In genomic region chr20:32360333-32360634, GRCh38 we compare ENCODE assay signal across 8 cellular contexts. TPM values are rescaled to one million over a fixed set of nuclear protein-coding genes. Genes with fewer than 3 reads are reported as not detected.
DNase-seq lines count a peak whose midpoint lies in the region; ATAC-seq, FAIRE-seq and TF ChIP-seq lines count a peak whose summit lies in the region.

No MANE protein-coding gene starts in this region.

- dilution Hi-C loops in IMR-90 (cut with HindIII; ENCODE audit: low sequenced_read_pairs, unreplicated experiment) = no loop called here
- dilution Hi-C loops in mammary epithelial cell (cut with HindIII; ENCODE audit: low sequenced_read_pairs) = no loop called here

- H3K27ac ChIP-seq in A549 (no peak overlapping the region), IMR-90 (ENCODE audit: insufficient read depth, low read length) (no peak overlapping the region), mammary epithelial cell (ENCODE audit: insufficient read depth, low read depth, low read length) (peak overlapping the region; percentile 53)

- H4K20me1 ChIP-seq in IMR-90 (ENCODE audit: insufficient read depth, low read length) = peaks cover 70% of the 10 kb centered on the region
- H4K20me1 ChIP-seq in mammary epithelial cell (ENCODE audit: insufficient read depth, low read length) = no peaks in the 10 kb centered on the region

- H4K91ac ChIP-seq in IMR-90 (ENCODE audit: insufficient read depth, low read depth, low read length) = no peak overlapping the region

- peaks cover 68% of the 10 kb centered on the region for H3K79me2 ChIP-seq in mammary epithelial cell (ENCODE audit: insufficient read depth, low read length)

- H2BK15ac ChIP-seq in IMR-90 (ENCODE audit: low read depth, low read length) = no peak overlapping the region

- no peaks in the 10 kb centered on the region for H3K36me3 Mint-ChIP-seq in naive thymus-derived CD8-positive, alpha-beta T cell

- H3K9ac ChIP-seq in IMR-90 (ENCODE audit: low read depth, low read length) = no peak overlapping the region
- H3K9ac ChIP-seq in mammary epithelial cell (ENCODE audit: insufficient read depth, low read length) = peak overlapping the region; percentile 44

- intact Hi-C loops in IMR-90 (cut with micrococcal nuclease) = loop anchor here (5.0 kb wide), 1 partner anchor 37 kb away; no protein-coding TSS in a partner anchor
- intact Hi-C loops in mammary epithelial cell (cut with micrococcal nuclease) = no loop called here

- POLR2A ChIA-PET in A549 (lab: Yijun Ruan, JAX) = no interaction called here
- POLR2A ChIA-PET in IMR-90 (lab: Charles Lee; ENCODE audit: unreplicated experiment) = no interaction called here
- POLR2A ChIA-PET in naive thymus-derived CD8-positive, alpha-beta T cell (lab: Charles Lee) = interaction anchor here (1.2 to 3.5 kb wide), 8 partner anchors 8 to 175 kb away, joined by 3 to 34 read pairs (median 8); no protein-coding TSS in a partner anchor

- TF ChIP-seq EP300 in A549 (IDR thresholded peaks at IDR 0.05) = no peak

- no peaks in the 10 kb centered on the region for H3K27me3 ChIP-seq in IMR-90 (ENCODE audit: control insufficient read depth, insufficient read depth, low read length)
- no peaks in the 10 kb centered on the region for H3K27me3 ChIP-seq in mammary epithelial cell (ENCODE audit: insufficient read depth, low read length)

- no peak for FAIRE-seq in A549 (lab: Jason Lieb, UNC)

- no peaks in the 10 kb centered on the region for H3K9me3 Mint-ChIP-seq in naive thymus-derived CD8-positive, alpha-beta T cell

- CTCF ChIA-PET in A549 (lab: Yijun Ruan, JAX) = no interaction called here
- CTCF ChIA-PET in IMR-90 (lab: Yijun Ruan, JAX) = interaction anchor here (0.9 to 1.1 kb wide), 2 partner anchors 13 to 25 kb away, joined by 4 to 5 read pairs; no protein-coding TSS in a partner anchor
- CTCF ChIA-PET in mammary epithelial cell (lab: Charles Lee; ENCODE audit: low non-redundant PET) = no interaction called here

- DNase-seq in A549 (ENCODE audit: low read depth in 1 of 2, low spot score in 1 of 2) (no peak), IMR-90 (no peak), mammary epithelial cell (no peak), globus pallidus (ENCODE audit: low spot score) (no peak), NCI-H2196 treated with DMSO at 0.1 percent for 48 hours (lab: John Stamatoyannopoulos, UW; ENCODE audit: unreplicated experiment) (no peak)
- DNase-seq in naive thymus-derived CD8-positive, alpha-beta T cell = no peak

- H2AK5ac ChIP-seq in IMR-90 (ENCODE audit: low read depth, low read length) = no peak overlapping the region

- in situ Hi-C loops in IMR-90 (cut with MboI; ENCODE audit: low sequenced_read_pairs) = no loop called here
- in situ Hi-C loops in mammary epithelial cell (cut with MboI; ENCODE audit: low sequenced_read_pairs in 2 of 2) = no loop called here

- H2AFZ ChIP-seq in IMR-90 (replicated peaks; ENCODE audit: low read length, poor library complexity) (no peak overlapping the region), mammary epithelial cell (ENCODE audit: low read depth, low read length) (no peak overlapping the region)

- TF ChIP-seq CTCF in A549 (IDR thresholded peaks at IDR 0.05) (no peak), IMR-90 (conservative IDR thresholded peaks at IDR 0.05; ENCODE audit: low read depth, low read length) (no peak), mammary epithelial cell (conservative IDR thresholded peaks at IDR 0.05 in 1 of 2, IDR thresholded peaks at IDR 0.05 in 1 of 2; ENCODE audit: extremely low read depth in 1 of 2, insufficient read depth in 1 of 2, low read depth in 1 of 2, low read length in 2 of 2) (no peak)

- peak overlapping the region; percentile 33; the same call in 1 of the 2 replicates for H3K23ac ChIP-seq in IMR-90 (ENCODE audit: low read depth, low read length)

- no peaks in the 10 kb centered on the region for H3K27me3 Mint-ChIP-seq in naive thymus-derived CD8-positive, alpha-beta T cell

- H3K4ac ChIP-seq in IMR-90 (ENCODE audit: low read depth, low read length) = no peak overlapping the region

- ATAC-seq in A549 = no peak
- no peak for ATAC-seq in IMR-90 (ENCODE audit: low read depth)
- no peak for ATAC-seq in naive thymus-derived CD8-positive, alpha-beta T cell
- ATAC-seq in HG02981 (IDR thresholded peaks at IDR 0.05; ENCODE audit: unreplicated experiment) = no peak
- ATAC-seq in HG03571 (IDR thresholded peaks at IDR 0.05; ENCODE audit: unreplicated experiment) = no peak

- H2BK120ac ChIP-seq in IMR-90 (ENCODE audit: low read depth, low read length) = no peak overlapping the region

- H4K5ac ChIP-seq in IMR-90 (ENCODE audit: low read depth, low read length) = no peak overlapping the region

- TF ChIP-seq RAD21 in A549 (conservative IDR thresholded peaks at IDR 0.05 in 1 of 2, IDR thresholded peaks at IDR 0.05 in 1 of 2) = no peak
- TF ChIP-seq RAD21 in IMR-90 (IDR thresholded peaks at IDR 0.05; ENCODE audit: low read length) = no peak

- peak overlapping the region; percentile 86 for H3K4me2 ChIP-seq in A549
- peak overlapping the region; percentile 78 for H3K4me2 ChIP-seq in IMR-90 (ENCODE audit: low read depth, low read length)
- H3K4me2 ChIP-seq in mammary epithelial cell (ENCODE audit: insufficient read depth, low read depth, low read length) = peak overlapping the region; percentile 74

- H3K27ac Mint-ChIP-seq in naive thymus-derived CD8-positive, alpha-beta T cell = peak overlapping the region; percentile 83 to 94 (median 91)

- no peak overlapping the region for H2AK9ac ChIP-seq in IMR-90 (replicated peaks; ENCODE audit: low read depth, low read length, poor library complexity)

- TF ChIP-seq POLR2A in A549 (IDR thresholded peaks at IDR 0.05; ENCODE audit: low read length) (no peak), IMR-90 (IDR thresholded peaks at IDR 0.05; ENCODE audit: low read depth, low read length) (no peak)

- no peaks in the 10 kb centered on the region for H3K9me3 ChIP-seq in A549
- 0 out of 2 replicates have a peak, but pooled peaks cover 3% of the 10 kb centered on the region for H3K9me3 ChIP-seq in IMR-90 (ENCODE audit: control insufficient read depth, insufficient read depth, low read length)
- H3K9me3 ChIP-seq in mammary epithelial cell (replicated peaks; ENCODE audit: insufficient read depth, low read length) = no peaks in the 10 kb centered on the region

- no peak overlapping the region for H3K56ac ChIP-seq in IMR-90 (ENCODE audit: extremely low read depth, insufficient read depth, low read length)

- peaks cover 31 to 71% (median 66%) of the 10 kb centered on the region in 4 donors for H3K4me1 Mint-ChIP-seq in naive thymus-derived CD8-positive, alpha-beta T cell

- no peak overlapping the region for H2BK20ac ChIP-seq in IMR-90 (ENCODE audit: low read depth, low read length)

- H3K14ac ChIP-seq in IMR-90 (replicated peaks; ENCODE audit: low read depth, low read length) = no peak overlapping the region

- H3K4me3 Mint-ChIP-seq in naive thymus-derived CD8-positive, alpha-beta T cell = peak overlapping the region; percentile 82 to 95 (median 92)

- peaks cover 5 to 48% of the 10 kb centered on the region in 2 experiments; a peak in 2 of 4 replicates for H3K79me1 ChIP-seq in IMR-90 (ENCODE audit: low read depth in 1 of 2, low read length in 2 of 2)

- H2BK5ac ChIP-seq in IMR-90 (ENCODE audit: low read depth, low read length, poor library complexity, severe bottlenecking) = no peak overlapping the region

- no peak overlapping the region for H4K8ac ChIP-seq in IMR-90 (ENCODE audit: low read depth in 2 of 2, low read length in 2 of 2)

- peaks cover 19% of the 10 kb centered on the region for H3K9me1 ChIP-seq in IMR-90 (ENCODE audit: insufficient read depth, low read length)

- H3K4me3 ChIP-seq in A549 (peak overlapping the region; percentile 73; the same call in 1 of the 3 replicates), IMR-90 (ENCODE audit: insufficient read depth, low read depth, low read length) (peak overlapping the region; percentile 12; the same call in 1 of the 2 replicates), mammary epithelial cell (replicated peaks in 1 of 3; ENCODE audit: insufficient read depth in 1 of 3, low read depth in 2 of 3, low read length in 3 of 3) (peak overlapping the region in 2 of 3 experiments; percentile 46 to 64)

- WGBS in A549 (ENCODE audit: missing lambda C conversion rate) = 78% methylated on average over 5 of the region's 5 CpGs
- WGBS in IMR-90 (ENCODE audit: extremely low coverage in 2 of 2, insufficient read length in 1 of 2), 2 experiments = 20% methylated on average over 1 of the region's 5 CpGs; no CpG with 5 or more reads in 1 of the 2 experiments
- WGBS in mammary epithelial cell (ENCODE audit: low coverage, missing lambda C conversion rate) = 16% methylated on average over 5 of the region's 5 CpGs

- BruUV-seq in IMR-90 (replicated peaks; lab: Mats Ljungman, UMichigan) (no TSS peak), mammary epithelial cell (replicated peaks; lab: Mats Ljungman, UMichigan) (no TSS peak)

- no peak overlapping the region for H3K18ac ChIP-seq in IMR-90 (ENCODE audit: low read depth, low read length)

- H3K4me1 ChIP-seq in A549 (peaks cover 58% of the 10 kb centered on the region), IMR-90 (ENCODE audit: control insufficient read depth, insufficient read depth, low read length) (peaks cover 3% of the 10 kb centered on the region), mammary epithelial cell (ENCODE audit: insufficient read depth, low read length) (peaks cover 29% of the 10 kb centered on the region)

- H3K36me3 ChIP-seq in IMR-90 (ENCODE audit: control insufficient read depth, insufficient read depth, low read length) (no peaks in the 10 kb centered on the region; the same call in 1 of the 2 replicates), mammary epithelial cell (ENCODE audit: insufficient read depth, low read length) (no peaks in the 10 kb centered on the region)

TF ChIP-seq in IMR-90, 13 proteins besides CTCF, POLR2A, EP300 and RAD21 (continues in another document):
- TF ChIP-seq MAFK (IDR thresholded peaks at IDR 0.05; ENCODE audit: low read depth, low read length) = no peak
- no peak for TF ChIP-seq CHD1 (IDR thresholded peaks at IDR 0.05; ENCODE audit: low read depth, low read length)
- TF ChIP-seq MXI1 (IDR thresholded peaks at IDR 0.05; ENCODE audit: borderline replicate concordance, low read depth, low read length) = no peak
- no peak for TF ChIP-seq BHLHE40 (IDR thresholded peaks at IDR 0.05; ENCODE audit: low read depth, low read length)

RNA-seq across cellular contexts. Expression of gene ASXL1, which starts 2.2 kb away (rescaled TPM):
- 36.0 and 41.8 TPM in 2 replicates for polyA plus RNA-seq in A549 (2011; rRNA removed)
- polyA plus RNA-seq in A549 (2012; cell fraction: cytosol; rRNA removed) = 23.7 and 26.2 TPM in 2 replicates
- polyA plus RNA-seq in A549 (2012; cell fraction: nucleus; rRNA removed) = 99.3 and 131 TPM in 2 replicates
- polyA plus RNA-seq in A549 (2017; fragmentation: RNase III; extraction: RNeasy Plus Mini Kit Qiagen cat#74134 plus additional on column Dnase treatment) = 35.7 to 40.3 TPM (median 40.1 TPM) in 3 replicates
- 69.6 and 72.3 TPM in 2 replicates for polyA minus RNA-seq in A549 (2011; rRNA and poly(A)+ RNA removed)
- total RNA-seq in IMR-90 (2012; rRNA removed) = 29.9 and 33.3 TPM in 2 replicates
- 35.2 and 37.1 TPM in 2 replicates for polyA plus RNA-seq in IMR-90 (2012; rRNA removed)
- polyA plus RNA-seq in IMR-90 (2012; cell fraction: cytosol; rRNA removed) = 14.9 and 24.1 TPM in 2 replicates
- 156 and 211 TPM in 2 replicates for polyA plus RNA-seq in IMR-90 (2012; cell fraction: nucleus; rRNA removed; ENCODE audit: low replicate concordance)
- 10 to 100 TPM; 37.2 to 60.1 TPM for total RNA-seq in mammary epithelial cell
- 23.8 TPM for polyA plus RNA-seq in mammary epithelial cell
- 41.9 TPM for polyA minus RNA-seq in mammary epithelial cell
- total RNA-seq in naive thymus-derived CD8-positive, alpha-beta T cell = 100 to 1,000 TPM; 147 to 149 TPM
- polyA plus RNA-seq in naive thymus-derived CD8-positive, alpha-beta T cell = 10 to 100 TPM; 15.2 to 20.1 (median 18.4) TPM

Comparison
In these comparisons a context has a peak if more than half of its experiments do, and no peak if none do; other contexts are left out.
1. H3K4me3 ChIP-seq: peak in every context shown above with its lines; median percentile 73 in A549; 55 in mammary epithelial cell; 12 in IMR-90.